ENCODE assay signal across 20 cellular contexts in genomic region chr2:69340101-69340775, GRCh38. TPM values are rescaled to one million over a fixed set of nuclear protein-coding genes. Genes with fewer than 3 reads are reported as not detected.
DNase-seq lines count a peak whose midpoint lies in the region; ATAC-seq and TF ChIP-seq lines count a peak whose summit lies in the region.
"Had no signal": no experiment of that assay in that cellular context is flagged by ENCODE, and none has a peak within 500 bp of the region (broad histone marks: within the 10 kb centered on the region; RNA-seq: fewer than 3 reads in every experiment).

No MANE protein-coding gene starts in this region.

- ATAC-seq in GM18520 (IDR thresholded peaks at IDR 0.05; ENCODE audit: unreplicated experiment) = no peak
- ATAC-seq: stimulated activated naive CD8-positive, alpha-beta T cell treated with anti-CD3 and anti-CD28 coated beads, Interleukin-15, amount 100 ng/mL, for 72 hours had no signal

- H3K9me3 Mint-ChIP-seq in MCF 10A (ENCODE audit: unreplicated experiment) = no peaks in the 10 kb centered on the region
- H3K9me3 Mint-ChIP-seq: stimulated activated naive CD8-positive, alpha-beta T cell treated with anti-CD3 and anti-CD28 coated beads, Interleukin-15, amount 100 ng/mL, for 72 hours; T-helper 1 cell treated with Interleukin-12 subunit alpha and Interleukin-12 subunit beta and Interleukin-4 antibody, amounts not matched to agents 30 μg/mL and 1 μg/mL, for 36 hours; type B pancreatic cell had no signal

- no peak overlapping the region for H3K4me3 Mint-ChIP-seq in MCF 10A (ENCODE audit: unreplicated experiment)
- H3K4me3 Mint-ChIP-seq: stimulated activated naive CD8-positive, alpha-beta T cell treated with anti-CD3 and anti-CD28 coated beads, Interleukin-15, amount 100 ng/mL, for 72 hours; T-helper 1 cell treated with Interleukin-12 subunit alpha and Interleukin-12 subunit beta and Interleukin-4 antibody, amounts not matched to agents 30 μg/mL and 1 μg/mL, for 36 hours; type B pancreatic cell had no signal

- no peak for DNase-seq in MCF 10A (ENCODE audit: unreplicated experiment)
- no peak for DNase-seq in breast epithelium (ENCODE audit: low spot score in 2 of 2)
- peak; percentile 36 for DNase-seq in adipocyte (ENCODE audit: low read depth)
- peak; percentile 60 for DNase-seq in fibroblast of pulmonary artery (ENCODE audit: low read depth)
- no peak for DNase-seq in NCI-H1694 treated with DMSO at 0.1 percent for 48 hours (lab: John Stamatoyannopoulos, UW)
- no peak for DNase-seq in dorsolateral prefrontal cortex
- DNase-seq: activated CD4-positive, alpha-beta T cell treated with anti-CD3 and anti-CD28 coated beads, Interleukin-2, amount 50 U/mL, for 4 hours; activated naive CD4-positive, alpha-beta T cell treated with Interleukin-2 at 50 U/mL for 16 hours; aorta; Calu3; NCI-H146; NCI-H2171 treated with DMSO at 0.1 percent for 48 hours; SIG-M5; stimulated activated CD4-positive, alpha-beta T cell treated with anti-CD3 and anti-CD28 coated beads, Interleukin-2, amount 100 ng/mL, for 48 hours; stimulated activated naive CD8-positive, alpha-beta T cell treated with anti-CD3 and anti-CD28 coated beads, Interleukin-15, amount 100 ng/mL, for 72 hours had no signal

- H3K27ac ChIP-seq in breast epithelium (no peak overlapping the region), dorsolateral prefrontal cortex (no peak overlapping the region)
- H3K27ac ChIP-seq: 22Rv1 had no signal

- H3K4me1 ChIP-seq in breast epithelium = no peaks in the 10 kb centered on the region
- peaks cover 31% of the 10 kb centered on the region for H3K4me1 ChIP-seq in adipocyte (ENCODE audit: control insufficient read depth, insufficient read depth, low read length)
- peaks cover 5% of the 10 kb centered on the region for H3K4me1 ChIP-seq in skeletal muscle satellite cell (ENCODE audit: control insufficient read depth, insufficient read depth, low read length)

- POLR2A ChIA-PET in MCF 10A (lab: Yijun Ruan, JAX) = no interaction called here

- no peaks in the 10 kb centered on the region for H3K9me3 ChIP-seq in breast epithelium
- no peaks in the 10 kb centered on the region for H3K9me3 ChIP-seq in adipocyte (ENCODE audit: control insufficient read depth, low read length)
- no peaks in the 10 kb centered on the region for H3K9me3 ChIP-seq in skeletal muscle satellite cell (replicated peaks; ENCODE audit: low read length)

- intact Hi-C loops in MCF 10A (cut with micrococcal nuclease) = no loop called here
- intact Hi-C loops in breast epithelium (cut with DNase I; ENCODE audit: low total_unique reads) = no loop called here
- intact Hi-C loops in dorsolateral prefrontal cortex (cut with DNase I) = no loop called here

- no peak for TF ChIP-seq CTCF in MCF 10A (IDR thresholded peaks at IDR 0.05; ENCODE audit: unreplicated experiment)
- no peak for TF ChIP-seq CTCF in breast epithelium (IDR thresholded peaks at IDR 0.05)
- no peak for TF ChIP-seq CTCF in fibroblast of pulmonary artery (IDR thresholded peaks at IDR 0.05; ENCODE audit: low read length, missing control alignments)
- TF ChIP-seq CTCF in dorsolateral prefrontal cortex (IDR thresholded peaks at IDR 0.05 in 54 of 56, conservative IDR thresholded peaks at IDR 0.05 in 2 of 56; ENCODE audit: low read depth in 1 of 56, partially characterized antibody in 56 of 56) = no peak

- H3K4me3 ChIP-seq in breast epithelium (no peak overlapping the region), adipocyte (ENCODE audit: low read length) (no peak overlapping the region), fibroblast of pulmonary artery (replicated peaks; ENCODE audit: low read depth, low read length) (no peak overlapping the region), skeletal muscle satellite cell (ENCODE audit: low read length) (no peak overlapping the region), dorsolateral prefrontal cortex (no peak overlapping the region)

- H3K27me3 ChIP-seq in breast epithelium (no peaks in the 10 kb centered on the region), adipocyte (replicated peaks; ENCODE audit: control insufficient read depth, insufficient read depth, low read length) (no peaks in the 10 kb centered on the region), skeletal muscle satellite cell (ENCODE audit: control insufficient read depth, insufficient read depth, low read length) (no peaks in the 10 kb centered on the region), dorsolateral prefrontal cortex (no peaks in the 10 kb centered on the region)

- H3K9ac ChIP-seq in adipocyte (ENCODE audit: low read length) = peak overlapping the region; percentile 43
- peak overlapping the region; percentile 44 for H3K9ac ChIP-seq in skeletal muscle satellite cell (ENCODE audit: low read depth, low read length)

- no peaks in the 10 kb centered on the region for H3K27me3 Mint-ChIP-seq in MCF 10A (ENCODE audit: insufficient read depth, unreplicated experiment)
- H3K27me3 Mint-ChIP-seq: stimulated activated naive CD8-positive, alpha-beta T cell treated with anti-CD3 and anti-CD28 coated beads, Interleukin-15, amount 100 ng/mL, for 72 hours; type B pancreatic cell had no signal

- H3K27ac Mint-ChIP-seq in MCF 10A (ENCODE audit: low read depth, unreplicated experiment) = peak overlapping the region; percentile 49
- H3K27ac Mint-ChIP-seq: T-helper 1 cell treated with Interleukin-12 subunit alpha and Interleukin-12 subunit beta and Interleukin-4 antibody, amounts not matched to agents 30 μg/mL and 1 μg/mL, for 36 hours; type B pancreatic cell had no signal

- no peak overlapping the region for H3K4me2 ChIP-seq in skeletal muscle satellite cell (ENCODE audit: low read length)

- peaks cover 83% of the 10 kb centered on the region for H3K36me3 Mint-ChIP-seq in MCF 10A (ENCODE audit: insufficient read depth, unreplicated experiment)

- CTCF ChIA-PET in MCF 10A (lab: Yijun Ruan, JAX) = interaction anchor here (0.6 kb wide), 1 partner anchor 149 kb away, joined by 4 read pairs; no protein-coding TSS in a partner anchor

- BruUV-seq in MCF 10A (replicated peaks; lab: Mats Ljungman, UMichigan) = no TSS peak

- H3K36me3 ChIP-seq in breast epithelium = peaks cover 5% of the 10 kb centered on the region
- H3K36me3 ChIP-seq in adipocyte (ENCODE audit: control insufficient read depth, insufficient read depth, low read length, severe bottlenecking) = peaks cover 100% of the 10 kb centered on the region
- H3K36me3 ChIP-seq in skeletal muscle satellite cell (ENCODE audit: insufficient read depth, low read length) = peaks cover 79% of the 10 kb centered on the region

- no peak for TF ChIP-seq POLR2A in breast epithelium (IDR thresholded peaks at IDR 0.05)

- no peaks in the 10 kb centered on the region for H3K4me1 Mint-ChIP-seq in MCF 10A (ENCODE audit: insufficient read depth, unreplicated experiment)

RNA-seq across cellular contexts. Expression of gene GFPT1, which starts 46.8 kb away (rescaled TPM):
- total RNA-seq in MCF 10A (2022) (176 and 230 TPM in 2 replicates), breast epithelium (10 to 100 TPM; 26.7 to 46.0 (median 45.2) TPM), dorsolateral prefrontal cortex (10 to 100 TPM; 18.0 to 44.5 (median 31.9) TPM)
- 41.3 and 45.2 TPM in 2 replicates for total RNA-seq in skeletal muscle satellite cell (2012; rRNA removed)

Comparison
In these comparisons a context has a peak if more than half of its experiments do, and no peak if none do; other contexts are left out.
1. DNase-seq: peak in adipocyte (single experiment) and fibroblast of pulmonary artery (single experiment); none in MCF 10A (single experiment), breast epithelium (0 of 2), NCI-H1694 treated with DMSO at 0.1 percent for 48 hours (single experiment) and dorsolateral prefrontal cortex (0 of 10).